In the genomic region with DNA sequence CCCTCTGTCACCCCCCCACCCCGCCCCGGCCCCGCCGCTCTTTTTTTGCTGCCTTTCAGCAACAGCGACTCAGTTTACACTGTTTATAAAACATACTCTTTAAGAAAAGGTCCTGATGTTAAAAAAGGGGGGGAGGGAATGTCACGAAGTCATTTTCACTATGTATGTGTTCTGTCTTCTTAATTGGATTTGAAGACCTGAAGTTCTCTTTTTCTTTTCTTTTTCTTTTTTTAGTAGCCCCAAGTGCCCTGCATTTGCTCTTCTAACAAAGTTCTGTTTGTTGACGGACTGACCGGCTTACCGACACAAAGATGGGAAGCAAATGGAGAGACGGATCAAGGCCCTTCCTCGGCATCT, we compare ENCODE assay signal across 2 cellular contexts.
TF ChIP-seq lines count a peak whose summit lies in the region.

No MANE protein-coding gene starts in this region.

TF ChIP-seq in A549, 52 proteins besides CTCF, POLR2A, EP300 and RAD21:
- TF ChIP-seq ZNF302 (CRISPR knock-in tag; IDR thresholded peaks at IDR 0.05) (no peak), JUNB (IDR thresholded peaks at IDR 0.05) (no peak), RCOR1 (IDR thresholded peaks at IDR 0.05; ENCODE audit: low read depth, low read length) (no peak), BHLHE40 (IDR thresholded peaks at IDR 0.05; ENCODE audit: low read depth, low read length) (no peak), HOXA7 (CRISPR knock-in tag; IDR thresholded peaks at IDR 0.05) (no peak), MAZ (IDR thresholded peaks at IDR 0.05; ENCODE audit: borderline replicate concordance, low read depth, low read length) (no peak), CHD2 (IDR thresholded peaks at IDR 0.05; ENCODE audit: low read length, partially characterized antibody) (no peak)
- TF ChIP-seq, protein P1, sequence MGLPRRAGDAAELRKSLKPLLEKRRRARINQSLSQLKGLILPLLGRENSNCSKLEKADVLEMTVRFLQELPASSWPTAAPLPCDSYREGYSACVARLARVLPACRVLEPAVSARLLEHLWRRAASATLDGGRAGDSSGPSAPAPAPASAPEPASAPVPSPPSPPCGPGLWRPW (IDR thresholded peaks at IDR 0.05): no peak
- TF ChIP-seq, protein P2, sequence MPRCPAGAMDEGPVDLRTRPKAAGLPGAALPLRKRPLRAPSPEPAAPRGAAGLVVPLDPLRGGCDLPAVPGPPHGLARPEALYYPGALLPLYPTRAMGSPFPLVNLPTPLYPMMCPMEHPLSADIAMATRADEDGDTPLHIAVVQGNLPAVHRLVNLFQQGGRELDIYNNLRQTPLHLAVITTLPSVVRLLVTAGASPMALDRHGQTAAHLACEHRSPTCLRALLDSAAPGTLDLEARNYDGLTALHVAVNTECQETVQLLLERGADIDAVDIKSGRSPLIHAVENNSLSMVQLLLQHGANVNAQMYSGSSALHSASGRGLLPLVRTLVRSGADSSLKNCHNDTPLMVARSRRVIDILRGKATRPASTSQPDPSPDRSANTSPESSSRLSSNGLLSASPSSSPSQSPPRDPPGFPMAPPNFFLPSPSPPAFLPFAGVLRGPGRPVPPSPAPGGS (IDR thresholded peaks at IDR 0.05): no peak

TF ChIP-seq in GM12878, 131 proteins besides CTCF, POLR2A, EP300 and RAD21:
- no peak for TF ChIP-seq ZNF622 (IDR thresholded peaks at IDR 0.05)
- TF ChIP-seq LARP7 (IDR thresholded peaks at IDR 0.05): no peak
- TF ChIP-seq, protein P3, sequence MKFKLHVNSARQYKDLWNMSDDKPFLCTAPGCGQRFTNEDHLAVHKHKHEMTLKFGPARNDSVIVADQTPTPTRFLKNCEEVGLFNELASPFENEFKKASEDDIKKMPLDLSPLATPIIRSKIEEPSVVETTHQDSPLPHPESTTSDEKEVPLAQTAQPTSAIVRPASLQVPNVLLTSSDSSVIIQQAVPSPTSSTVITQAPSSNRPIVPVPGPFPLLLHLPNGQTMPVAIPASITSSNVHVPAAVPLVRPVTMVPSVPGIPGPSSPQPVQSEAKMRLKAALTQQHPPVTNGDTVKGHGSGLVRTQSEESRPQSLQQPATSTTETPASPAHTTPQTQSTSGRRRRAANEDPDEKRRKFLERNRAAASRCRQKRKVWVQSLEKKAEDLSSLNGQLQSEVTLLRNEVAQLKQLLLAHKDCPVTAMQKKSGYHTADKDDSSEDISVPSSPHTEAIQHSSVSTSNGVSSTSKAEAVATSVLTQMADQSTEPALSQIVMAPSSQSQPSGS (IDR thresholded peaks at IDR 0.05; ENCODE audit: low read length): no peak
- TF ChIP-seq, protein P4, sequence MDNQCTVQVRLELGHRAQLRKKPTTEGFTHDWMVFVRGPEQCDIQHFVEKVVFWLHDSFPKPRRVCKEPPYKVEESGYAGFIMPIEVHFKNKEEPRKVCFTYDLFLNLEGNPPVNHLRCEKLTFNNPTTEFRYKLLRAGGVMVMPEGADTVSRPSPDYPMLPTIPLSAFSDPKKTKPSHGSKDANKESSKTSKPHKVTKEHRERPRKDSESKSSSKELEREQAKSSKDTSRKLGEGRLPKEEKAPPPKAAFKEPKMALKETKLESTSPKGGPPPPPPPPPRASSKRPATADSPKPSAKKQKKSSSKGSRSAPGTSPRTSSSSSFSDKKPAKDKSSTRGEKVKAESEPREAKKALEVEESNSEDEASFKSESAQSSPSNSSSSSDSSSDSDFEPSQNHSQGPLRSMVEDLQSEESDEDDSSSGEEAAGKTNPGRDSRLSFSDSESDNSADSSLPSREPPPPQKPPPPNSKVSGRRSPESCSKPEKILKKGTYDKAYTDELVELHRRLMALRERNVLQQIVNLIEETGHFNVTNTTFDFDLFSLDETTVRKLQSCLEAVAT (IDR thresholded peaks at IDR 0.05): no peak
- TF ChIP-seq IRF4 (IDR thresholded peaks at IDR 0.05; ENCODE audit: low read depth, low read length): no peak
- TF ChIP-seq, protein P2 (IDR thresholded peaks at IDR 0.05; ENCODE audit: borderline replicate concordance, insufficient read depth, low read depth, low read length, poor library complexity, severe bottlenecking): no peak
- no peak for TF ChIP-seq NR2F1 (conservative IDR thresholded peaks at IDR 0.05)
- TF ChIP-seq, protein P5, sequence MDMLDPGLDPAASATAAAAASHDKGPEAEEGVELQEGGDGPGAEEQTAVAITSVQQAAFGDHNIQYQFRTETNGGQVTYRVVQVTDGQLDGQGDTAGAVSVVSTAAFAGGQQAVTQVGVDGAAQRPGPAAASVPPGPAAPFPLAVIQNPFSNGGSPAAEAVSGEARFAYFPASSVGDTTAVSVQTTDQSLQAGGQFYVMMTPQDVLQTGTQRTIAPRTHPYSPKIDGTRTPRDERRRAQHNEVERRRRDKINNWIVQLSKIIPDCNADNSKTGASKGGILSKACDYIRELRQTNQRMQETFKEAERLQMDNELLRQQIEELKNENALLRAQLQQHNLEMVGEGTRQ (IDR thresholded peaks at IDR 0.05; ENCODE audit: borderline replicate concordance, low read depth, low read length): no peak
- TF ChIP-seq, protein P6, sequence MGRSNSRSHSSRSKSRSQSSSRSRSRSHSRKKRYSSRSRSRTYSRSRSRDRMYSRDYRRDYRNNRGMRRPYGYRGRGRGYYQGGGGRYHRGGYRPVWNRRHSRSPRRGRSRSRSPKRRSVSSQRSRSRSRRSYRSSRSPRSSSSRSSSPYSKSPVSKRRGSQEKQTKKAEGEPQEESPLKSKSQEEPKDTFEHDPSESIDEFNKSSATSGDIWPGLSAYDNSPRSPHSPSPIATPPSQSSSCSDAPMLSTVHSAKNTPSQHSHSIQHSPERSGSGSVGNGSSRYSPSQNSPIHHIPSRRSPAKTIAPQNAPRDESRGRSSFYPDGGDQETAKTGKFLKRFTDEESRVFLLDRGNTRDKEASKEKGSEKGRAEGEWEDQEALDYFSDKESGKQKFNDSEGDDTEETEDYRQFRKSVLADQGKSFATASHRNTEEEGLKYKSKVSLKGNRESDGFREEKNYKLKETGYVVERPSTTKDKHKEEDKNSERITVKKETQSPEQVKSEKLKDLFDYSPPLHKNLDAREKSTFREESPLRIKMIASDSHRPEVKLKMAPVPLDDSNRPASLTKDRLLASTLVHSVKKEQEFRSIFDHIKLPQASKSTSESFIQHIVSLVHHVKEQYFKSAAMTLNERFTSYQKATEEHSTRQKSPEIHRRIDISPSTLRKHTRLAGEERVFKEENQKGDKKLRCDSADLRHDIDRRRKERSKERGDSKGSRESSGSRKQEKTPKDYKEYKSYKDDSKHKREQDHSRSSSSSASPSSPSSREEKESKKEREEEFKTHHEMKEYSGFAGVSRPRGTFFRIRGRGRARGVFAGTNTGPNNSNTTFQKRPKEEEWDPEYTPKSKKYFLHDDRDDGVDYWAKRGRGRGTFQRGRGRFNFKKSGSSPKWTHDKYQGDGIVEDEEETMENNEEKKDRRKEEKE (IDR thresholded peaks at IDR 0.05): no peak
- TF ChIP-seq, protein P7, sequence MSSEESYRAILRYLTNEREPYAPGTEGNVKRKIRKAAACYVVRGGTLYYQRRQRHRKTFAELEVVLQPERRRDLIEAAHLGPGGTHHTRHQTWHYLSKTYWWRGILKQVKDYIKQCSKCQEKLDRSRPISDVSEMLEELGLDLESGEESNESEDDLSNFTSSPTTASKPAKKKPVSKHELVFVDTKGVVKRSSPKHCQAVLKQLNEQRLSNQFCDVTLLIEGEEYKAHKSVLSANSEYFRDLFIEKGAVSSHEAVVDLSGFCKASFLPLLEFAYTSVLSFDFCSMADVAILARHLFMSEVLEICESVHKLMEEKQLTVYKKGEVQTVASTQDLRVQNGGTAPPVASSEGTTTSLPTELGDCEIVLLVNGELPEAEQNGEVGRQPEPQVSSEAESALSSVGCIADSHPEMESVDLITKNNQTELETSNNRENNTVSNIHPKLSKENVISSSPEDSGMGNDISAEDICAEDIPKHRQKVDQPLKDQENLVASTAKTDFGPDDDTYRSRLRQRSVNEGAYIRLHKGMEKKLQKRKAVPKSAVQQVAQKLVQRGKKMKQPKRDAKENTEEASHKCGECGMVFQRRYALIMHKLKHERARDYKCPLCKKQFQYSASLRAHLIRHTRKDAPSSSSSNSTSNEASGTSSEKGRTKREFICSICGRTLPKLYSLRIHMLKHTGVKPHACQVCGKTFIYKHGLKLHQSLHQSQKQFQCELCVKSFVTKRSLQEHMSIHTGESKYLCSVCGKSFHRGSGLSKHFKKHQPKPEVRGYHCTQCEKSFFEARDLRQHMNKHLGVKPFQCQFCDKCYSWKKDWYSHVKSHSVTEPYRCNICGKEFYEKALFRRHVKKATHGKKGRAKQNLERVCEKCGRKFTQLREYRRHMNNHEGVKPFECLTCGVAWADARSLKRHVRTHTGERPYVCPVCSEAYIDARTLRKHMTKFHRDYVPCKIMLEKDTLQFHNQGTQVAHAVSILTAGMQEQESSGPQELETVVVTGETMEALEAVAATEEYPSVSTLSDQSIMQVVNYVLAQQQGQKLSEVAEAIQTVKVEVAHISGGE (CRISPR knock-in tag; IDR thresholded peaks at IDR 0.05): no peak
